10 cellular contexts compared by ENCODE assay signal in genomic region chr3:23763040-23763477, GRCh38. TPM values are rescaled to one million over a fixed set of nuclear protein-coding genes. Genes with fewer than 3 reads are reported as not detected.
DNase-seq lines count a peak whose midpoint lies in the region; ATAC-seq and TF ChIP-seq lines count a peak whose summit lies in the region.
"Had no signal": no experiment of that assay in that cellular context is flagged by ENCODE, and none has a peak within 500 bp of the region (broad histone marks: within the 10 kb centered on the region; RNA-seq: fewer than 3 reads in every experiment).

No MANE protein-coding gene starts in this region.

- H3K27me3 ChIP-seq in GM06990 (replicated peaks; ENCODE audit: control insufficient read depth, insufficient read depth, low read length) (no peaks in the 10 kb centered on the region), heart right ventricle (no peaks in the 10 kb centered on the region), skeletal muscle tissue (ENCODE audit: control insufficient read depth in 3 of 3, insufficient read depth in 3 of 3, low read length in 3 of 3) (no peaks in the 10 kb centered on the region)
- H3K27me3 ChIP-seq: SJSA1 had no signal

- peaks cover 0 to 19% (median 8%) of the 10 kb centered on the region in 9 donors for H3K4me1 ChIP-seq in heart right ventricle
- H3K4me1 ChIP-seq in skeletal muscle tissue (ENCODE audit: control insufficient read depth in 3 of 3, insufficient read depth in 3 of 3, low read length in 3 of 3) = peaks cover 0 to 4% (median 0%) of the 10 kb centered on the region in 3 donors

- peak; percentile 40 for ATAC-seq in WTC11
- ATAC-seq in heart right ventricle = peak in 6 of 8 donors; percentile 67 to 88 (median 76)
- ATAC-seq in GM19023 (IDR thresholded peaks at IDR 0.05; ENCODE audit: unreplicated experiment) = no peak
- no peak for ATAC-seq in GM21737 (IDR thresholded peaks at IDR 0.05; ENCODE audit: unreplicated experiment)

- WGBS in heart right ventricle, 2 donors = 22 to 28% methylated on average over 9 of the region's 9 CpGs

- CTCF ChIA-PET in WTC11 (lab: Charles Lee) = interaction anchor here (0.6 to 1.9 kb wide), 7 partner anchors 12 to 77 kb away, joined by 3 to 6 read pairs (median 3); no protein-coding TSS in a partner anchor
- CTCF ChIA-PET in activated CD4-positive, alpha-beta memory T cell treated with anti-CD3 and anti-CD28 coated beads for 36 hours (lab: Charles Lee) = no interaction called here

- no peak overlapping the region for H3K4me3 Mint-ChIP-seq in WTC11
- H3K4me3 Mint-ChIP-seq in activated CD4-positive, alpha-beta memory T cell treated with anti-CD3 and anti-CD28 coated beads for 36 hours = no peak overlapping the region

- H3K9ac ChIP-seq in skeletal muscle tissue (ENCODE audit: low read depth in 1 of 3, low read length in 3 of 3) = peak overlapping the region; percentile 43 to 54 (median 48)

- TF ChIP-seq CTCF in GM06990 (IDR thresholded peaks at IDR 0.05; ENCODE audit: insufficient read depth, low read length, poor library complexity, severe bottlenecking) (no peak), WTC11 (IDR thresholded peaks at IDR 0.05) (no peak), heart right ventricle (IDR thresholded peaks at IDR 0.05) (no peak), GM10266 (IDR thresholded peaks at IDR 0.05; ENCODE audit: control insufficient read depth, insufficient read depth, low read depth, missing control alignments) (no peak)

- H3K36me3 ChIP-seq in GM06990 (ENCODE audit: control insufficient read depth, insufficient read depth, low read length) = no peaks in the 10 kb centered on the region
- H3K36me3 ChIP-seq in heart right ventricle = no peaks in the 10 kb centered on the region
- no peaks in the 10 kb centered on the region for H3K36me3 ChIP-seq in skeletal muscle tissue (ENCODE audit: control insufficient read depth in 3 of 3, insufficient read depth in 3 of 3, low read length in 3 of 3)
- H3K36me3 ChIP-seq: SJSA1 had no signal

- peak; percentile 20 for DNase-seq in GM06990 (ENCODE audit: extremely low read depth, insufficient read length)
- DNase-seq in WTC11 (ENCODE audit: low spot score) = no peak
- peak in 1 of 2 donors; percentile 56 for DNase-seq in heart right ventricle
- no peak for DNase-seq in GM10266 (ENCODE audit: extremely low spot score)
- DNase-seq in activated CD4-positive, alpha-beta memory T cell treated with anti-CD3 and anti-CD28 coated beads for 36 hours = no peak
- DNase-seq: stimulated activated CD4-positive, alpha-beta T cell treated with anti-CD3 and anti-CD28 coated beads, Interleukin-15, amount 100 ng/mL, for 24 hours had no signal

- POLR2A ChIA-PET in WTC11 (lab: Charles Lee) = no interaction called here
- POLR2A ChIA-PET in activated CD4-positive, alpha-beta memory T cell treated with anti-CD3 and anti-CD28 coated beads for 36 hours (lab: Charles Lee) = no interaction called here

- no peaks in the 10 kb centered on the region for H3K36me3 Mint-ChIP-seq in WTC11
- H3K36me3 Mint-ChIP-seq in activated CD4-positive, alpha-beta memory T cell treated with anti-CD3 and anti-CD28 coated beads for 36 hours = no peaks in the 10 kb centered on the region

- H3K9me3 ChIP-seq in heart right ventricle = no peaks in the 10 kb centered on the region
- no peaks in the 10 kb centered on the region for H3K9me3 ChIP-seq in skeletal muscle tissue (ENCODE audit: control insufficient read depth in 3 of 3, low read length in 3 of 3)
- H3K9me3 ChIP-seq: SJSA1 had no signal

- no peaks in the 10 kb centered on the region for H3K9me3 Mint-ChIP-seq in WTC11
- no peaks in the 10 kb centered on the region for H3K9me3 Mint-ChIP-seq in activated CD4-positive, alpha-beta memory T cell treated with anti-CD3 and anti-CD28 coated beads for 36 hours

- no peak overlapping the region for H3K27ac Mint-ChIP-seq in WTC11
- no peak overlapping the region for H3K27ac Mint-ChIP-seq in activated CD4-positive, alpha-beta memory T cell treated with anti-CD3 and anti-CD28 coated beads for 36 hours

- intact Hi-C loops in heart right ventricle (cut with DNase I) = loop anchor here in 1 of 10 donors (10.0 kb wide), 1 partner anchor 558 kb away; the partner anchor contains the start of gene UBE2E2
- intact Hi-C loops in activated CD4-positive, alpha-beta memory T cell treated with anti-CD3 and anti-CD28 coated beads for 36 hours (cut with micrococcal nuclease) = loop anchor here (2.0 kb wide), 1 partner anchor 42 kb away; the partner anchor contains the start of gene UBE2E1

- no peaks in the 10 kb centered on the region for H3K27me3 Mint-ChIP-seq in WTC11 (ENCODE audit: low read depth)
- H3K27me3 Mint-ChIP-seq in activated CD4-positive, alpha-beta memory T cell treated with anti-CD3 and anti-CD28 coated beads for 36 hours = no peaks in the 10 kb centered on the region

- peaks cover 50% of the 10 kb centered on the region for H3K4me1 Mint-ChIP-seq in WTC11
- H3K4me1 Mint-ChIP-seq in activated CD4-positive, alpha-beta memory T cell treated with anti-CD3 and anti-CD28 coated beads for 36 hours (ENCODE audit: low read depth) = peaks cover 21% of the 10 kb centered on the region

- H3K27ac ChIP-seq in heart right ventricle (peak overlapping the region in 8 of 10 donors; percentile 22 to 74 (median 62)), skeletal muscle tissue (ENCODE audit: low read depth, low read length) (peak overlapping the region; percentile 14)
- H3K27ac ChIP-seq: SJSA1 had no signal

- H3K4me3 ChIP-seq in GM06990 (replicated peaks; ENCODE audit: low read depth, low read length) = no peak overlapping the region
- H3K4me3 ChIP-seq in heart right ventricle = peak overlapping the region in 6 of 10 donors; percentile 30 to 44 (median 36)
- H3K4me3 ChIP-seq in skeletal muscle tissue (ENCODE audit: low read length in 3 of 3) = peak overlapping the region in 2 of 3 donors; percentile 52 to 55
- H3K4me3 ChIP-seq: SJSA1 had no signal

TF ChIP-seq in WTC11, 78 proteins besides CTCF, POLR2A, EP300 and RAD21 (continues in another document):
- TF ChIP-seq TCF7 (CRISPR knock-in tag; IDR thresholded peaks at IDR 0.05; ENCODE audit: low read depth) = no peak
- TF ChIP-seq ZBTB21 (CRISPR knock-in tag; IDR thresholded peaks at IDR 0.05; ENCODE audit: borderline replicate concordance) = no peak
- no peak for TF ChIP-seq E2F5 (CRISPR knock-in tag; IDR thresholded peaks at IDR 0.05)
- TF ChIP-seq TEAD4 (CRISPR knock-in tag; IDR thresholded peaks at IDR 0.05) = no peak
- TF ChIP-seq GTF2I (CRISPR knock-in tag; conservative IDR thresholded peaks at IDR 0.05) = no peak
- no peak for TF ChIP-seq KAT7 (CRISPR knock-in tag; IDR thresholded peaks at IDR 0.05; ENCODE audit: borderline replicate concordance)
- no peak for TF ChIP-seq NFYB (CRISPR knock-in tag; conservative IDR thresholded peaks at IDR 0.05; ENCODE audit: low read depth)
- no peak for TF ChIP-seq ATF6 (CRISPR knock-in tag; IDR thresholded peaks at IDR 0.05)
- TF ChIP-seq ZNF232 (CRISPR knock-in tag; IDR thresholded peaks at IDR 0.05) = no peak
- no peak for TF ChIP-seq PRRX2 (CRISPR knock-in tag; IDR thresholded peaks at IDR 0.05)
- TF ChIP-seq JUN (CRISPR knock-in tag; IDR thresholded peaks at IDR 0.05) = no peak
- TF ChIP-seq MXD4 (CRISPR knock-in tag; IDR thresholded peaks at IDR 0.05; ENCODE audit: borderline replicate concordance) = no peak
- TF ChIP-seq ZSCAN18 (CRISPR knock-in tag; IDR thresholded peaks at IDR 0.05) = no peak
- no peak for TF ChIP-seq NR2C2 (CRISPR knock-in tag; IDR thresholded peaks at IDR 0.05)
- no peak for TF ChIP-seq CDX4 (CRISPR knock-in tag; IDR thresholded peaks at IDR 0.05; ENCODE audit: borderline replicate concordance)

RNA-seq across cellular contexts. Expression of gene UBE2E1, which starts 42.7 kb away (rescaled TPM):
- total RNA-seq in WTC11 (2021) (115 to 124 TPM (median 121 TPM) in 3 replicates), heart right ventricle (10 to 100 TPM; 59.7 to 88.8 (median 65.9) TPM), skeletal muscle tissue (83.0 TPM)
- polyA plus RNA-seq in heart right ventricle = 10 to 100 TPM; 45.2 to 64.9 TPM
- 10 to 100 TPM; 82.8 to 84.8 TPM for total RNA-seq in activated CD4-positive, alpha-beta memory T cell treated with anti-CD3 and anti-CD28 coated beads for 36 hours

Comparison
In these comparisons a context has a peak if more than half of its experiments do, and no peak if none do; other contexts are left out.
1. ATAC-seq: peak in WTC11 (single experiment) and heart right ventricle (6 of 8); none in GM19023 (single experiment) and GM21737 (single experiment).